Comparison of ENCODE assay signal across 16 cellular contexts in the genomic region with DNA sequence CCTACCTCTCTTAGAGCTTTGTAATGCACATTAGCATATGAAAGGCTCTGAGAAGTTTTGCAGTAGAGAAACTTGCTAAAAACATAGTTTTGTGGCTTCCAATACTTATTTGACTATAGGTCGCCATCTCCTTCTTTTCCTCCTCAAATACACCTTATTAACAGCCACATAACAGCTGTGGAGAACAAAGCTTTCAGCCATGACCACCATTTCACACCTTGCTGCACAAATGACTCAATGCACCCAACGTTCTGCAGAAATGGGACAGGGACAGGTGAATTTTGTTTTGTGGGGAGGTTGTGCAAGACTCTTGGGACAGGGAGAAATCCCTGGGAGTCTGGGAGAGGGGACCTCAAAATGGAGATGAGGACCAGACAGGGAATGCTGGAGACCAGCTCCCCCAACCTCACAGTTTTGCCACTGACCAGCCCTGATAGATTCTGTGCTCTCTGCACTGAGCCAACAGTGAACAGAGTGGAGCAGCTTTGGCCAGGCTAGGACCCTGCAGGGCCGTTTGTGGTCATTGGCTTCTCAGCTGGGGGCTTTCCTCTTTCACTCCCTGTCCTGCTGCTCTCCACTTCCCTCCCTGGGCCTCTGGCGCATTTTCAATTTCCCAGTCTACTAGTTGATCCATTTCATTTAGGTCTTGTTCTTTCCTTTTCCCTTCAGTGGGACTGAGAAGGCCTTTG. TPM values are rescaled to one million over a fixed set of nuclear protein-coding genes. Genes with fewer than 3 reads are reported as not detected.
A peak's percentile ranks its signal among the peaks of the same experiment; 100 is the strongest.
DNase-seq lines count a peak whose midpoint lies in the region; ATAC-seq and TF ChIP-seq lines count a peak whose summit lies in the region.
"Had no signal": no experiment of that assay in that cellular context is flagged by ENCODE, and none has a peak within 500 bp of the region (broad histone marks: within the 10 kb centered on the region; RNA-seq: fewer than 3 reads in every experiment).

No MANE protein-coding gene starts in this region.

- H3K4me1 Mint-ChIP-seq in activated naive CD4-positive, alpha-beta T cell treated with anti-CD3 and anti-CD28 coated beads for 36 hours (ENCODE audit: low read depth), result no peaks in the 10 kb centered on the region
- peaks cover 0 to 8% of the 10 kb centered on the region in 2 donors for H3K4me1 Mint-ChIP-seq in stimulated activated naive B cell treated with anti-CD40 and anti-IgM and Interleukin-4, amounts not matched to agents 10 μg/mL and 1 μg/mL and 100 μg/mL, for 72 hours

- CTCF ChIA-PET in activated naive CD4-positive, alpha-beta T cell treated with anti-CD3 and anti-CD28 coated beads for 36 hours (lab: Charles Lee), result interaction anchor here (0.9 kb wide), 1 partner anchor 11 kb away, joined by 3 read pairs; no protein-coding TSS in a partner anchor

- in situ Hi-C loops in brain microvascular endothelial cell (cut with HindIII; ENCODE audit: low pct_ligation_motif_present, low sequenced_read_pairs), result no loop called here

- H3K9me3 Mint-ChIP-seq in activated naive CD4-positive, alpha-beta T cell treated with anti-CD3 and anti-CD28 coated beads for 36 hours, result no peaks in the 10 kb centered on the region
- no peaks in the 10 kb centered on the region for H3K9me3 Mint-ChIP-seq in stimulated activated naive B cell treated with anti-CD40 and anti-IgM and Interleukin-4, amounts not matched to agents 10 μg/mL and 1 μg/mL and 100 μg/mL, for 72 hours

- no peak for TF ChIP-seq CTCF in brain microvascular endothelial cell (IDR thresholded peaks at IDR 0.05; ENCODE audit: low read depth, low read length, missing control alignments)

- peak; percentile 41 for DNase-seq in activated naive CD4-positive, alpha-beta T cell treated with anti-CD3 and anti-CD28 coated beads for 36 hours
- DNase-seq in activated naive CD4-positive, alpha-beta T cell treated with anti-CD3 and anti-CD28 coated beads, Interleukin-2, amount 50 U/mL, for 16 hours, result no peak
- no peak for DNase-seq in stimulated activated naive B cell treated with anti-CD40 and anti-IgM and Interleukin-4, amounts not matched to agents 10 μg/mL and 1 μg/mL and 100 μg/mL, for 72 hours
- DNase-seq in brain microvascular endothelial cell (no peak), NCI-H1930 (lab: John Stamatoyannopoulos, UW) (no peak), hepatic stellate cell (ENCODE audit: low spot score) (no peak)
- DNase-seq: activated CD8-positive, alpha-beta memory T cell treated with anti-CD3 and anti-CD28 coated beads for 24 hours; adrenal gland; dorsolateral prefrontal cortex; gastrocnemius medialis; left colon; NCI-H2029 had no signal

- no peak overlapping the region for H3K4me3 Mint-ChIP-seq in activated naive CD4-positive, alpha-beta T cell treated with anti-CD3 and anti-CD28 coated beads for 36 hours
- H3K4me3 Mint-ChIP-seq in stimulated activated naive B cell treated with anti-CD40 and anti-IgM and Interleukin-4, amounts not matched to agents 10 μg/mL and 1 μg/mL and 100 μg/mL, for 72 hours, result no peak overlapping the region

- no peaks in the 10 kb centered on the region for H3K36me3 ChIP-seq in brain microvascular endothelial cell (replicated peaks)
- H3K36me3 ChIP-seq: adrenal gland, gastrocnemius medialis had no signal

- H3K27ac Mint-ChIP-seq in activated naive CD4-positive, alpha-beta T cell treated with anti-CD3 and anti-CD28 coated beads for 36 hours, result no peak overlapping the region
- H3K27ac Mint-ChIP-seq in stimulated activated naive B cell treated with anti-CD40 and anti-IgM and Interleukin-4, amounts not matched to agents 10 μg/mL and 1 μg/mL and 100 μg/mL, for 72 hours, result no peak overlapping the region

- H3K27me3 Mint-ChIP-seq in activated naive CD4-positive, alpha-beta T cell treated with anti-CD3 and anti-CD28 coated beads for 36 hours (ENCODE audit: low read depth), result peaks cover 7% of the 10 kb centered on the region
- peaks cover 5 to 8% of the 10 kb centered on the region in 2 donors for H3K27me3 Mint-ChIP-seq in stimulated activated naive B cell treated with anti-CD40 and anti-IgM and Interleukin-4, amounts not matched to agents 10 μg/mL and 1 μg/mL and 100 μg/mL, for 72 hours

- H3K4me3 ChIP-seq in brain microvascular endothelial cell (ENCODE audit: low read depth, low read length), result no peak overlapping the region
- H3K4me3 ChIP-seq: adrenal gland, dorsolateral prefrontal cortex, gastrocnemius medialis, skin epidermis had no signal

- intact Hi-C loops in activated naive CD4-positive, alpha-beta T cell treated with anti-CD3 and anti-CD28 coated beads for 36 hours (cut with micrococcal nuclease), result loop anchor here (2.0 to 5.0 kb wide), 2 partner anchors 15 to 444 kb away; no protein-coding TSS in a partner anchor

- H3K36me3 Mint-ChIP-seq in activated naive CD4-positive, alpha-beta T cell treated with anti-CD3 and anti-CD28 coated beads for 36 hours (ENCODE audit: low read depth), result no peaks in the 10 kb centered on the region
- H3K36me3 Mint-ChIP-seq in stimulated activated naive B cell treated with anti-CD40 and anti-IgM and Interleukin-4, amounts not matched to agents 10 μg/mL and 1 μg/mL and 100 μg/mL, for 72 hours, result no peaks in the 10 kb centered on the region

- ATAC-seq in GM21619 (IDR thresholded peaks at IDR 0.05; ENCODE audit: unreplicated experiment) (peak; percentile 87), HG03103 (IDR thresholded peaks at IDR 0.05; ENCODE audit: low read depth, unreplicated experiment) (peak; percentile 78)
- peak; percentile 64 to 76 for ATAC-seq in stimulated activated naive B cell treated with anti-CD40 and anti-IgM and Interleukin-4, amounts not matched to agents 10 μg/mL and 1 μg/mL and 100 μg/mL, for 72 hours (replicated peaks)
- ATAC-seq: gastrocnemius medialis, left colon had no signal

- H3K27me3 ChIP-seq in brain microvascular endothelial cell (replicated peaks), result no peaks in the 10 kb centered on the region

- H3K27ac ChIP-seq in brain microvascular endothelial cell, result no peak overlapping the region
- H3K27ac ChIP-seq: adrenal gland, dorsolateral prefrontal cortex, gastrocnemius medialis, skin epidermis had no signal

RNA-seq across cellular contexts. Expression of a gene that starts 16.6 kb away (rescaled TPM):
- not detected for total RNA-seq in activated naive CD4-positive, alpha-beta T cell treated with anti-CD3 and anti-CD28 coated beads for 36 hours
- total RNA-seq: gastrocnemius medialis; T-helper 1 cell treated with Interleukin-12 subunit alpha and Interleukin-12 subunit beta and Interleukin-4 antibody, amounts not matched to agents 30 ng/mL and 1 ng/mL, for 36 hours had no signal
